ENCODE assay signal across 14 cellular contexts in genomic region chr3:59558906-59559720, GRCh38.
DNase-seq lines count a peak whose midpoint lies in the region; ATAC-seq, FAIRE-seq and TF ChIP-seq lines count a peak whose summit lies in the region.
"Had no signal": no experiment of that assay in that cellular context is flagged by ENCODE, and none has a peak within 500 bp of the region (broad histone marks: within the 10 kb centered on the region; RNA-seq: fewer than 3 reads in every experiment).

No MANE protein-coding gene starts in this region.

- no peaks in the 10 kb centered on the region for H4K20me1 ChIP-seq in OCI-LY3 (ENCODE audit: insufficient read depth, low read length)

- H3K27ac Mint-ChIP-seq in natural killer cell treated with Interleukin-12 subunit alpha and Interleukin-12 subunit beta and Interleukin-15 and Interleukin-18, amount 100 ng/mL, for 72 hours, result peak overlapping the region in 1 of 2 donors; percentile 67
- H3K27ac Mint-ChIP-seq in natural killer cell, result no peak overlapping the region
- H3K27ac Mint-ChIP-seq in stimulated activated effector memory CD8-positive, alpha-beta T cell treated with anti-CD3 and anti-CD28 coated beads, Interleukin-12 subunit alpha, Interleukin-12 subunit beta, amount 100 ng/mL, for 72 hours, result peak overlapping the region; percentile 93
- H3K27ac Mint-ChIP-seq: mesothelial cell of epicardium had no signal

- no peak overlapping the region; the same call in 1 of the 2 replicates for H3K9ac ChIP-seq in OCI-LY3 (ENCODE audit: low read length)
- H3K9ac ChIP-seq: parathyroid adenoma had no signal

- peak; percentile 2 to 50 for ATAC-seq in natural killer cell treated with Interleukin-12 subunit alpha and Interleukin-12 subunit beta and Interleukin-15 and Interleukin-18, amount 100 ng/mL, for 72 hours
- no peak for ATAC-seq in natural killer cell
- ATAC-seq in stimulated activated effector memory CD8-positive, alpha-beta T cell treated with anti-CD3 and anti-CD28 coated beads, Interleukin-12 subunit alpha, Interleukin-12 subunit beta, amount 100 ng/mL, for 72 hours, result peak; percentile 77

- no peak for FAIRE-seq in D721Med (lab: Jason Lieb, UNC)
- FAIRE-seq: islet of Langerhans had no signal

- H3K4me1 ChIP-seq in OCI-LY3 (ENCODE audit: low read length) (peaks cover 34% of the 10 kb centered on the region), ascending aorta (no peaks in the 10 kb centered on the region)
- H3K4me1 ChIP-seq: adrenal gland, colonic mucosa, parathyroid adenoma had no signal

- H3K36me3 ChIP-seq in OCI-LY3 (replicated peaks; ENCODE audit: low read depth, low read length) (peaks cover 4% of the 10 kb centered on the region), ascending aorta (no peaks in the 10 kb centered on the region)
- H3K36me3 ChIP-seq: adrenal gland, colonic mucosa had no signal

- no peaks in the 10 kb centered on the region for H3K79me2 ChIP-seq in OCI-LY3 (ENCODE audit: low read length)
- H3K79me2 ChIP-seq: parathyroid adenoma had no signal

- peaks cover 5 to 15% of the 10 kb centered on the region in 2 donors for H3K4me1 Mint-ChIP-seq in natural killer cell treated with Interleukin-12 subunit alpha and Interleukin-12 subunit beta and Interleukin-15 and Interleukin-18, amount 100 ng/mL, for 72 hours (ENCODE audit: low read depth in 2 of 2)
- no peaks in the 10 kb centered on the region for H3K4me1 Mint-ChIP-seq in natural killer cell
- peaks cover 33% of the 10 kb centered on the region for H3K4me1 Mint-ChIP-seq in stimulated activated effector memory CD8-positive, alpha-beta T cell treated with anti-CD3 and anti-CD28 coated beads, Interleukin-12 subunit alpha, Interleukin-12 subunit beta, amount 100 ng/mL, for 72 hours
- H3K4me1 Mint-ChIP-seq: mesothelial cell of epicardium had no signal

- H3K4me3 ChIP-seq in OCI-LY3 (ENCODE audit: low read length), result no peak overlapping the region
- no peak overlapping the region for H3K4me3 ChIP-seq in ascending aorta
- H3K4me3 ChIP-seq: adrenal gland, colonic mucosa, SK-N-MC had no signal

- peak overlapping the region; percentile 41 for H3K4me3 Mint-ChIP-seq in natural killer cell treated with Interleukin-12 subunit alpha and Interleukin-12 subunit beta and Interleukin-15 and Interleukin-18, amount 100 ng/mL, for 72 hours
- no peak overlapping the region for H3K4me3 Mint-ChIP-seq in natural killer cell
- H3K4me3 Mint-ChIP-seq in stimulated activated effector memory CD8-positive, alpha-beta T cell treated with anti-CD3 and anti-CD28 coated beads, Interleukin-12 subunit alpha, Interleukin-12 subunit beta, amount 100 ng/mL, for 72 hours, result peak overlapping the region; percentile 23
- H3K4me3 Mint-ChIP-seq: mesothelial cell of epicardium had no signal

- H2AFZ ChIP-seq in OCI-LY3 (ENCODE audit: low read depth, low read length), result no peak overlapping the region
- H2AFZ ChIP-seq: parathyroid adenoma had no signal

- H3K27me3 ChIP-seq in OCI-LY3 (ENCODE audit: low read depth, low read length) (no peaks in the 10 kb centered on the region), ascending aorta (no peaks in the 10 kb centered on the region)
- H3K27me3 ChIP-seq: adrenal gland, colonic mucosa had no signal

- no peak for DNase-seq in natural killer cell treated with Interleukin-12 subunit alpha and Interleukin-12 subunit beta and Interleukin-15 and Interleukin-18, amount 100 ng/mL, for 72 hours (ENCODE audit: low spot score)
- DNase-seq in natural killer cell, result no peak
- DNase-seq in caudate nucleus (lab: John Stamatoyannopoulos, UW), result no peak
- DNase-seq in stimulated activated effector memory CD8-positive, alpha-beta T cell treated with anti-CD3 and anti-CD28 coated beads, Interleukin-12 subunit alpha, Interleukin-12 subunit beta, amount 100 ng/mL, for 72 hours (ENCODE audit: low spot score in 2 of 2), result no peak
- DNase-seq in D721Med (ENCODE audit: insufficient read length, low spot score), result no peak
- no peak for DNase-seq in ascending aorta (ENCODE audit: low spot score in 2 of 2)
- DNase-seq in hypothalamus (lab: John Stamatoyannopoulos, UW), result no peak
- DNase-seq: adrenal gland, colonic mucosa had no signal

- peak overlapping the region; percentile 13; the same call in 1 of the 2 replicates for H3K27ac ChIP-seq in OCI-LY3 (ENCODE audit: low read length)
- H3K27ac ChIP-seq in caudate nucleus (ENCODE audit: low read depth, low read length), result peak overlapping the region; percentile 69
- H3K27ac ChIP-seq in ascending aorta, result no peak overlapping the region
- H3K27ac ChIP-seq: adrenal gland, colonic mucosa, parathyroid adenoma, SK-N-MC had no signal

- intact Hi-C loops in natural killer cell (cut with micrococcal nuclease), result no loop called here
- intact Hi-C loops in ascending aorta (cut with DNase I), result no loop called here

- H3K9me3 ChIP-seq in OCI-LY3 (ENCODE audit: insufficient read depth, low read length) (peaks cover 18% of the 10 kb centered on the region; the same call in 1 of the 2 replicates), ascending aorta (no peaks in the 10 kb centered on the region)
- H3K9me3 ChIP-seq: adrenal gland, colonic mucosa had no signal

- H3K4me2 ChIP-seq in OCI-LY3 (ENCODE audit: low read length), result no peak overlapping the region

- no peak for TF ChIP-seq CTCF in natural killer cell (IDR thresholded peaks at IDR 0.05)
- no peak for TF ChIP-seq CTCF in OCI-LY3 (IDR thresholded peaks at IDR 0.05; ENCODE audit: low read depth, low read length)
- TF ChIP-seq CTCF in D721Med (IDR thresholded peaks at IDR 0.05; ENCODE audit: insufficient read depth, missing control alignments), result no peak
- no peak for TF ChIP-seq CTCF in ascending aorta (IDR thresholded peaks at IDR 0.05)

- H3K9me3 Mint-ChIP-seq in natural killer cell treated with Interleukin-12 subunit alpha and Interleukin-12 subunit beta and Interleukin-15 and Interleukin-18, amount 100 ng/mL, for 72 hours, result no peaks in the 10 kb centered on the region
- no peaks in the 10 kb centered on the region for H3K9me3 Mint-ChIP-seq in natural killer cell
- H3K9me3 Mint-ChIP-seq in stimulated activated effector memory CD8-positive, alpha-beta T cell treated with anti-CD3 and anti-CD28 coated beads, Interleukin-12 subunit alpha, Interleukin-12 subunit beta, amount 100 ng/mL, for 72 hours, result peaks cover 2% of the 10 kb centered on the region
- H3K9me3 Mint-ChIP-seq: mesothelial cell of epicardium had no signal

- peaks cover 4 to 9% of the 10 kb centered on the region in 2 donors for H3K27me3 Mint-ChIP-seq in natural killer cell treated with Interleukin-12 subunit alpha and Interleukin-12 subunit beta and Interleukin-15 and Interleukin-18, amount 100 ng/mL, for 72 hours
- H3K27me3 Mint-ChIP-seq in natural killer cell (ENCODE audit: low read depth in 2 of 2), result peaks cover 8 to 9% of the 10 kb centered on the region in 2 donors

- no peaks in the 10 kb centered on the region for H3K36me3 Mint-ChIP-seq in natural killer cell treated with Interleukin-12 subunit alpha and Interleukin-12 subunit beta and Interleukin-15 and Interleukin-18, amount 100 ng/mL, for 72 hours
- no peaks in the 10 kb centered on the region for H3K36me3 Mint-ChIP-seq in natural killer cell
- H3K36me3 Mint-ChIP-seq in stimulated activated effector memory CD8-positive, alpha-beta T cell treated with anti-CD3 and anti-CD28 coated beads, Interleukin-12 subunit alpha, Interleukin-12 subunit beta, amount 100 ng/mL, for 72 hours, result peaks cover 4% of the 10 kb centered on the region
- H3K36me3 Mint-ChIP-seq: mesothelial cell of epicardium had no signal

Comparison
In these comparisons a context has a peak if more than half of its experiments do, and no peak if none do; other contexts are left out.
1. ATAC-seq: peak in natural killer cell treated with Interleukin-12 subunit alpha and Interleukin-12 subunit beta and Interleukin-15 and Interleukin-18, amount 100 ng/mL, for 72 hours (2 of 2) and stimulated activated effector memory CD8-positive, alpha-beta T cell treated with anti-CD3 and anti-CD28 coated beads, Interleukin-12 subunit alpha, Interleukin-12 subunit beta, amount 100 ng/mL, for 72 hours (single experiment); none in natural killer cell (0 of 3).
2. H3K27ac ChIP-seq: peak in OCI-LY3 (single experiment) and caudate nucleus (single experiment); none in ascending aorta (0 of 2).